ENCODE assay signal across 8 cellular contexts in genomic region chr6:73520688-73521350, GRCh38. TPM values are rescaled to one million over a fixed set of nuclear protein-coding genes. Genes with fewer than 3 reads are reported as not detected.
A peak's percentile ranks its signal among the peaks of the same experiment; 100 is the strongest.
DNase-seq lines count a peak whose midpoint lies in the region; ATAC-seq and TF ChIP-seq lines count a peak whose summit lies in the region.

EEF1A1 (minus strand) TSS chr6:73521032; CDS start chr6:73520026, 1,006 bp downstream.

- no peak for TF ChIP-seq CTCF in AG10803 (conservative IDR thresholded peaks at IDR 0.05; ENCODE audit: low read length)
- TF ChIP-seq CTCF in chondrocyte (IDR thresholded peaks at IDR 0.05) = no peak
- TF ChIP-seq CTCF in kidney epithelial cell (IDR thresholded peaks at IDR 0.05; ENCODE audit: insufficient read depth, low read length, poor library complexity, severe bottlenecking) = no peak

- H3K36me3 ChIP-seq in kidney epithelial cell (ENCODE audit: control insufficient read depth, insufficient read depth, low read length) = peaks cover 7% of the 10 kb centered on the region

- no peaks in the 10 kb centered on the region for H3K9me3 Mint-ChIP-seq in chondrocyte (ENCODE audit: low read depth)

- H3K27me3 Mint-ChIP-seq in chondrocyte (ENCODE audit: low read depth) = no peaks in the 10 kb centered on the region

- H3K4me3 ChIP-seq in AG10803 (ENCODE audit: low read length) (peak within 1 kb of the TSS; percentile 99), kidney epithelial cell (ENCODE audit: low read depth, low read length) (peak within 1 kb of the TSS; percentile 70)

- H3K36me3 Mint-ChIP-seq in chondrocyte (ENCODE audit: low read depth) = peaks cover 43% of the 10 kb centered on the region

- no peaks in the 10 kb centered on the region for H3K27me3 ChIP-seq in kidney epithelial cell (ENCODE audit: control insufficient read depth, insufficient read depth, low read length)

- peaks cover 49% of the 10 kb centered on the region for H3K4me1 Mint-ChIP-seq in chondrocyte (ENCODE audit: low read depth)

- peak; percentile 100 for DNase-seq in AG10803 (ENCODE audit: low read depth)
- peak; percentile 91 for DNase-seq in NCI-H510A (lab: John Stamatoyannopoulos, UW)
- DNase-seq in activated CD4-positive, alpha-beta T cell treated with anti-CD3 and anti-CD28 coated beads for 24 hours (ENCODE audit: low read depth in 2 of 2) = peak; percentile 99 to 100
- peak; percentile 100 for DNase-seq in chondrocyte (ENCODE audit: low spot score)
- peak; percentile 95 for DNase-seq in kidney epithelial cell (ENCODE audit: low read depth)
- peak; percentile 100 for DNase-seq in stimulated activated CD4-positive, alpha-beta T cell treated with anti-CD3 and anti-CD28 coated beads, Interleukin-15, amount 100 ng/mL, for 48 hours (ENCODE audit: low read depth in 2 of 2)

- peak within 1 kb of the TSS; percentile 93 for H3K4me3 Mint-ChIP-seq in chondrocyte (ENCODE audit: unreplicated experiment)

- H3K27ac Mint-ChIP-seq in chondrocyte (ENCODE audit: unreplicated experiment) = peak within 1 kb of the TSS; percentile 98

- ATAC-seq in GM19043 (IDR thresholded peaks at IDR 0.05; ENCODE audit: low read depth, unreplicated experiment) = peak; percentile 52
- ATAC-seq in HG03378 (IDR thresholded peaks at IDR 0.05; ENCODE audit: unreplicated experiment) = peak; percentile 62

RNA-seq across cellular contexts. Expression of gene EEF1A1, which starts in this region (rescaled TPM):
- 8,230 to 8,902 TPM (median 8,643 TPM) in 3 replicates for total RNA-seq in chondrocyte
- total RNA-seq in kidney epithelial cell = 16,505 and 18,187 TPM in 2 replicates

Comparison
In these comparisons a context has a peak if more than half of its experiments do, and no peak if none do; other contexts are left out.
1. Peak in every context shown above with its lines: DNase-seq, ATAC-seq and H3K4me3 ChIP-seq.